Comparison of ENCODE assay signal across 10 cellular contexts in genomic region chr6:164396071-164397047, GRCh38.
DNase-seq lines count a peak whose midpoint lies in the region; ATAC-seq, FAIRE-seq and TF ChIP-seq lines count a peak whose summit lies in the region.
"Had no signal": no experiment of that assay in that cellular context is flagged by ENCODE, and none has a peak within 500 bp of the region (broad histone marks: within the 10 kb centered on the region; RNA-seq: fewer than 3 reads in every experiment).

No MANE protein-coding gene starts in this region.

- peaks cover 4% of the 10 kb centered on the region for H3K4me1 ChIP-seq in OCI-LY1 (ENCODE audit: insufficient read depth, low read length, severe bottlenecking)
- no peaks in the 10 kb centered on the region for H3K4me1 ChIP-seq in mucosa of descending colon (ENCODE audit: low read depth)

- POLR2A ChIA-PET in RWPE1 (lab: Yijun Ruan, JAX; ENCODE audit: low non-redundant PET), result no interaction called here

- H3K9ac ChIP-seq in OCI-LY1 (ENCODE audit: low read length), result no peak overlapping the region

- H3K36me3 ChIP-seq in OCI-LY1 (ENCODE audit: insufficient read depth, low read length) (no peaks in the 10 kb centered on the region), mucosa of descending colon (ENCODE audit: low read depth) (no peaks in the 10 kb centered on the region)

- no peaks in the 10 kb centered on the region for H3K27me3 ChIP-seq in OCI-LY1 (ENCODE audit: insufficient read depth, low read length)

- TF ChIP-seq CTCF in OCI-LY1 (IDR thresholded peaks at IDR 0.05; ENCODE audit: low read length) (no peak), mucosa of descending colon (IDR thresholded peaks at IDR 0.05) (no peak), RWPE1 (conservative IDR thresholded peaks at IDR 0.05; ENCODE audit: low read depth) (no peak)

- H3K27ac ChIP-seq in OCI-LY1 (ENCODE audit: low read depth, low read length, poor library complexity, severe bottlenecking), result no peak overlapping the region
- H3K27ac ChIP-seq in RWPE1, result no peak overlapping the region

- no peaks in the 10 kb centered on the region for H3K9me2 ChIP-seq in OCI-LY1 (ENCODE audit: low read depth, low read length)

- no peaks in the 10 kb centered on the region for H3K9me3 ChIP-seq in OCI-LY1 (ENCODE audit: low read length)
- H3K9me3 ChIP-seq in mucosa of descending colon, result peaks cover 11% of the 10 kb centered on the region

- H4K20me1 ChIP-seq in OCI-LY1 (ENCODE audit: insufficient read depth, low read length), result no peaks in the 10 kb centered on the region

- ATAC-seq in GM18858 (IDR thresholded peaks at IDR 0.05; ENCODE audit: unreplicated experiment), result peak; percentile 57
- ATAC-seq in mucosa of descending colon, result no peak
- no peak for ATAC-seq in HG03354 (IDR thresholded peaks at IDR 0.05; ENCODE audit: poor library complexity, severe bottlenecking, unreplicated experiment)
- no peak for ATAC-seq in HG03280 (IDR thresholded peaks at IDR 0.05; ENCODE audit: unreplicated experiment)
- ATAC-seq: Panc1 had no signal

- H2AFZ ChIP-seq in OCI-LY1 (ENCODE audit: low read length), result no peak overlapping the region

- no peak for FAIRE-seq in frontal cortex (lab: Jason Lieb, UNC)
- FAIRE-seq: endometrium had no signal

- DNase-seq in frontal cortex (ENCODE audit: low spot score in 2 of 2) (peak; percentile 4 to 8), skeletal muscle cell (ENCODE audit: low read depth) (no peak), mucosa of descending colon (no peak), RWPE1 (ENCODE audit: low spot score) (no peak)

- H3K4me3 ChIP-seq in OCI-LY1 (ENCODE audit: low read depth, low read length, poor library complexity, severe bottlenecking) (no peak overlapping the region), skeletal muscle cell (ENCODE audit: low read depth, low read length) (peak overlapping the region; percentile 15), mucosa of descending colon (no peak overlapping the region)

- H3K79me2 ChIP-seq in OCI-LY1 (ENCODE audit: insufficient read depth, low read length), result no peaks in the 10 kb centered on the region

- CTCF ChIA-PET in RWPE1 (lab: Yijun Ruan, JAX), result no interaction called here

- H3K4me2 ChIP-seq in OCI-LY1 (ENCODE audit: low read length), result 0 out of 2 replicates have a peak overlapping the region, but pooled peaks have one; percentile 13

- H3F3A ChIP-seq in OCI-LY1 (ENCODE audit: insufficient read depth, low read length), result no peaks in the 10 kb centered on the region

- intact Hi-C loops in mucosa of descending colon (cut with DNase I, micrococcal nuclease), result no loop called here

Comparison
In these comparisons a context has a peak if more than half of its experiments do, and no peak if none do; other contexts are left out.
1. DNase-seq: peak in frontal cortex (2 of 2); none in skeletal muscle cell (single experiment), mucosa of descending colon (0 of 3) and RWPE1 (single experiment).